ENCODE assay signal across 15 cellular contexts in genomic region chr12:42091769-42092168, GRCh38. TPM values are rescaled to one million over a fixed set of nuclear protein-coding genes. Genes with fewer than 3 reads are reported as not detected.
DNase-seq lines count a peak whose midpoint lies in the region; TF ChIP-seq lines count a peak whose summit lies in the region.
"Had no signal": no experiment of that assay in that cellular context is flagged by ENCODE, and none has a peak within 500 bp of the region (broad histone marks: within the 10 kb centered on the region; RNA-seq: fewer than 3 reads in every experiment).

No MANE protein-coding gene starts in this region.

- H4K8ac ChIP-seq in H9 (replicated peaks; ENCODE audit: insufficient read length, low read depth, low read length) = no peak overlapping the region

- H3K27me3 Mint-ChIP-seq in H9 (ENCODE audit: low read depth) (no peaks in the 10 kb centered on the region), osteocyte (ENCODE audit: unreplicated experiment) (no peaks in the 10 kb centered on the region)
- H3K27me3 Mint-ChIP-seq: activated CD4-positive, alpha-beta memory T cell treated with anti-CD3 and anti-CD28 coated beads, Interleukin-2, amount 10 ng/mL, durations not matched to agents 7 days and 5 days; naive thymus-derived CD4-positive, alpha-beta T cell had no signal

- no peak overlapping the region for H3T11ph ChIP-seq in H9 (ENCODE audit: low read length)

- H3K4me3 ChIP-seq in SJSA1 (no peak overlapping the region), epithelial cell of esophagus (ENCODE audit: low read length) (no peak overlapping the region), BE2C (ENCODE audit: low read depth, low read length) (no peak overlapping the region)
- H3K4me3 ChIP-seq: hepatocyte had no signal

- H3K9ac ChIP-seq in H9 (ENCODE audit: extremely low read depth, insufficient read length, low read length) = no peak overlapping the region

- H2AK5ac ChIP-seq in H9 (ENCODE audit: insufficient read length, low read length) = no peak overlapping the region

- H3K79me2 ChIP-seq in H9 (ENCODE audit: insufficient read depth, low read length) = no peaks in the 10 kb centered on the region
- H3K79me2 ChIP-seq: hepatocyte had no signal

- H2BK20ac ChIP-seq in H9 (ENCODE audit: low read depth, low read length, poor library complexity, severe bottlenecking) = no peak overlapping the region

- H2BK5ac ChIP-seq in H9 (ENCODE audit: insufficient read length, low read length) = no peak overlapping the region

- H3K18ac ChIP-seq in H9 (ENCODE audit: insufficient read length, low read depth, low read length) = no peak overlapping the region

- H3K4me2 ChIP-seq in H9 (ENCODE audit: insufficient read depth, insufficient read length, low read length) = no peak overlapping the region
- H3K4me2 ChIP-seq: hepatocyte had no signal

- no CpG with 5 or more reads among the region's 2 CpGs for WGBS in H9 (ENCODE audit: extremely low coverage, insufficient read length, low lambda C conversion rate)

- H4K20me1 ChIP-seq in H9 (ENCODE audit: control insufficient read depth, insufficient read depth, insufficient read length) = no peaks in the 10 kb centered on the region

- no peak overlapping the region for H4K5ac ChIP-seq in H9 (ENCODE audit: insufficient read length, low read depth, low read length)

- H3K9me3 Mint-ChIP-seq in H9 (no peaks in the 10 kb centered on the region), osteocyte (ENCODE audit: unreplicated experiment) (no peaks in the 10 kb centered on the region)
- H3K9me3 Mint-ChIP-seq: activated CD4-positive, alpha-beta memory T cell treated with anti-CD3 and anti-CD28 coated beads, Interleukin-2, amount 10 ng/mL, durations not matched to agents 7 days and 5 days; naive thymus-derived CD4-positive, alpha-beta T cell had no signal

- H3K27ac ChIP-seq in H9 (ENCODE audit: insufficient read length, low read depth, low read length) = no peak overlapping the region
- H3K27ac ChIP-seq in SJSA1 = peak overlapping the region; percentile 19
- H3K27ac ChIP-seq: C4-2B, hepatocyte had no signal

- DNase-seq in H9 (no peak), SJSA1 (ENCODE audit: low read depth in 1 of 2, low spot score in 2 of 2) (peak in 1 of 2 experiments; percentile 8), epithelial cell of esophagus (ENCODE audit: low read depth) (peak; percentile 18), osteocyte (ENCODE audit: extremely low spot score, unreplicated experiment) (no peak), NOMO-1 (lab: John Stamatoyannopoulos, UW; ENCODE audit: unreplicated experiment in 2 of 2) (no peak), pons (ENCODE audit: low spot score) (no peak), BE2C (no peak)
- DNase-seq: activated CD4-positive, alpha-beta memory T cell treated with anti-CD3 and anti-CD28 coated beads, Interleukin-2, amount 10 ng/mL, durations not matched to agents 7 days and 5 days; DMS79 treated with DMSO at 0.1 percent for 48 hours; left cardiac atrium; naive thymus-derived CD4-positive, alpha-beta T cell; NCI-H146; NCI-H446 had no signal

- H3K79me1 ChIP-seq in H9 (ENCODE audit: insufficient read depth, low read depth, low read length, poor library complexity, severe bottlenecking) = no peaks in the 10 kb centered on the region

- H2BK15ac ChIP-seq in H9 (ENCODE audit: low read depth, low read length) = no peak overlapping the region

- no peak overlapping the region for H4K91ac ChIP-seq in H9 (ENCODE audit: insufficient read length, low read depth, low read length)

- H3K4me1 Mint-ChIP-seq in H9 (peaks cover 14 to 15% of the 10 kb centered on the region in 2 experiments), osteocyte (ENCODE audit: unreplicated experiment) (peaks cover 46% of the 10 kb centered on the region)

- H3K9me3 ChIP-seq in H9 (ENCODE audit: control insufficient read depth, low read depth, low read length) (no peaks in the 10 kb centered on the region), SJSA1 (replicated peaks) (no peaks in the 10 kb centered on the region), BE2C (no peaks in the 10 kb centered on the region)

- no peak overlapping the region for H2BK120ac ChIP-seq in H9 (ENCODE audit: low read depth, low read length, poor library complexity, severe bottlenecking)

- H3K36me3 ChIP-seq in SJSA1 (peaks cover 18% of the 10 kb centered on the region), BE2C (no peaks in the 10 kb centered on the region)

- H2BK12ac ChIP-seq in H9 (ENCODE audit: insufficient read length, low read depth, low read length) = no peak overlapping the region

- peaks cover 4 to 10% (median 6%) of the 10 kb centered on the region in 3 experiments; a peak in 6 of 7 replicates for H3K36me3 Mint-ChIP-seq in H9 (ENCODE audit: insufficient read depth in 1 of 3, low read depth in 3 of 3)
- peaks cover 6% of the 10 kb centered on the region for H3K36me3 Mint-ChIP-seq in osteocyte (ENCODE audit: unreplicated experiment)

- no peak overlapping the region for H3K4ac ChIP-seq in H9 (ENCODE audit: low read depth, low read length)

- peaks cover 3% of the 10 kb centered on the region; the same call in 1 of the 2 replicates for H3K4me1 ChIP-seq in H9 (ENCODE audit: insufficient read depth, low read length)
- peaks cover 37% of the 10 kb centered on the region for H3K4me1 ChIP-seq in SJSA1 (replicated peaks)
- no peaks in the 10 kb centered on the region for H3K4me1 ChIP-seq in BE2C

- no peaks in the 10 kb centered on the region for H3K23me2 ChIP-seq in H9 (ENCODE audit: insufficient read length, low read depth, low read length, poor library complexity, severe bottlenecking)

- no peak overlapping the region for H3K14ac ChIP-seq in H9 (ENCODE audit: insufficient read depth, low read length)

- no peak overlapping the region for H3K4me3 Mint-ChIP-seq in H9
- no peak overlapping the region for H3K4me3 Mint-ChIP-seq in osteocyte (ENCODE audit: unreplicated experiment)
- H3K4me3 Mint-ChIP-seq: activated CD4-positive, alpha-beta memory T cell treated with anti-CD3 and anti-CD28 coated beads, Interleukin-2, amount 10 ng/mL, durations not matched to agents 7 days and 5 days had no signal

- H3K56ac ChIP-seq in H9 (ENCODE audit: insufficient read length, low read depth, low read length) = no peak overlapping the region

- no peak overlapping the region for H3K23ac ChIP-seq in H9 (ENCODE audit: insufficient read length, low read depth, low read length)

- no peak overlapping the region for H2AFZ ChIP-seq in H9 (ENCODE audit: low read length)
- H2AFZ ChIP-seq: hepatocyte had no signal

- H3K27ac Mint-ChIP-seq in H9 (peak overlapping the region in 2 of 3 experiments; percentile 74 to 87; a peak in 4 of 7 replicates), osteocyte (ENCODE audit: unreplicated experiment) (peak overlapping the region; percentile 89)
- H3K27ac Mint-ChIP-seq: activated CD4-positive, alpha-beta memory T cell treated with anti-CD3 and anti-CD28 coated beads, Interleukin-2, amount 10 ng/mL, durations not matched to agents 7 days and 5 days had no signal

- TF ChIP-seq CTCF in H9 (conservative IDR thresholded peaks at IDR 0.05) (no peak), epithelial cell of esophagus (IDR thresholded peaks at IDR 0.05; ENCODE audit: insufficient read depth, low read depth, low read length, missing control alignments) (no peak), osteocyte (IDR thresholded peaks at IDR 0.05) (no peak), BE2C (IDR thresholded peaks at IDR 0.05; ENCODE audit: low read depth, low read length) (no peak)

- H3K27me3 ChIP-seq in H9 (ENCODE audit: insufficient read depth, low read length) (no peaks in the 10 kb centered on the region), SJSA1 (replicated peaks) (no peaks in the 10 kb centered on the region), BE2C (no peaks in the 10 kb centered on the region)
- H3K27me3 ChIP-seq: hepatocyte had no signal

RNA-seq across cellular contexts. Expression of gene GXYLT1, which starts 52.9 kb away (rescaled TPM):
- total RNA-seq in H9 (2021) (13.9 and 14.5 TPM in 2 replicates), osteocyte (8.5 and 9.9 TPM in 2 replicates)
- 18.3 and 24.3 TPM in 2 replicates for total RNA-seq in SJSA1 (2014; rRNA removed; shearing (Covaris generic))
- 1.4 TPM for polyA plus RNA-seq in BE2C (2012; ENCODE audit: insufficient read depth, insufficient read length, low read depth)
